Comparison of ENCODE assay signal across 8 cellular contexts in the genomic region with DNA sequence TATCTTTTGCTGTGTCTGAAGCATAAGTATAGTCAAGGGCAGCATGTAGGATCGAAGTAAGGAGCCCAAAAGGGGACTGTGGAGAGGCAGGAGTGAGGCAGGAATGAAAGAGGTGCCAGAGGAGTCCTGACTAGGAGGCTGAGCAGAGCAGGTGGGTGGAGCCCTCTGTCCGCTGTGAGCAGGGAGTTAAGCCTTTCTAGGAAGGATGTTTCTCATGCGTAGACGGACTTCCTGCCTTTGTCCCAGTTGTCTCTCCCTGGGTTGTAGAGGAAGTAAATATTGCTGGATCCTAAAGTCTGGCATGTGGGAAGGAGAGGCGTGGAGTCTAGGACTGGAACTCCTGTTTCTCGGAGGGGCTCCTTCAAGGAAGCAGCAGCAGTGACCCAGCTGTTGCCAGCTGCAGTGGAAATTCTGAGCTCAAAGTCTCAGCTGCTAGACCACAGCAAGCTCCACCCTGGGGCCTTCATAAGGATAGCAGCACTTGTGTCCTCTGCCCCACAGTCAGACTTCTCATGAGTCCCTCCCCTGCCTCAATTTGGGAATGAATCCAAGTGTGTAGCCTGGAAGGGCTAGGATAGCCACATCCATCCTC. TPM values are rescaled to one million over a fixed set of nuclear protein-coding genes. Genes with fewer than 3 reads are reported as not detected.
A peak's percentile ranks its signal among the peaks of the same experiment; 100 is the strongest.
DNase-seq lines count a peak whose midpoint lies in the region; ATAC-seq and TF ChIP-seq lines count a peak whose summit lies in the region.

No MANE protein-coding gene starts in this region.

- H3K36me3 Mint-ChIP-seq in CD4-positive, alpha-beta T cell (ENCODE audit: low read depth) = no peaks in the 10 kb centered on the region
- peaks cover 5% of the 10 kb centered on the region for H3K36me3 Mint-ChIP-seq in central memory CD8-positive, alpha-beta T cell (ENCODE audit: insufficient read depth)

- peaks cover 27% of the 10 kb centered on the region for H3K4me1 Mint-ChIP-seq in CD4-positive, alpha-beta T cell (ENCODE audit: low read depth)
- H3K4me1 Mint-ChIP-seq in central memory CD8-positive, alpha-beta T cell = peaks cover 16% of the 10 kb centered on the region

- H3K9me3 ChIP-seq in CD4-positive, alpha-beta T cell (ENCODE audit: control insufficient read depth, low read length) = no peaks in the 10 kb centered on the region

- CTCF ChIA-PET in CD4-positive, alpha-beta T cell (lab: Charles Lee) = no interaction called here

- H3K27ac ChIP-seq in CD4-positive, alpha-beta T cell (ENCODE audit: low read depth, low read length) = no peak overlapping the region

- DNase-seq in CD4-positive, alpha-beta T cell = peak in 3 of 10 experiments; percentile 1 to 3 (median 2)
- DNase-seq in RPMI8226 (peak; percentile 46), left colon (peak; percentile 73 to 82), cerebellar nuclear complex (lab: John Stamatoyannopoulos, UW) (no peak)
- DNase-seq in central memory CD8-positive, alpha-beta T cell (ENCODE audit: low spot score in 2 of 2) = no peak
- DNase-seq in stimulated activated CD4-positive, alpha-beta T cell treated with anti-CD3 and anti-CD28 coated beads, TNF-alpha, amount 100 ng/mL, for 24 hours (ENCODE audit: low read depth in 3 of 3) = peak in 2 of 3 experiments; percentile 11 to 28

- no peaks in the 10 kb centered on the region for H3K27me3 ChIP-seq in CD4-positive, alpha-beta T cell (ENCODE audit: control insufficient read depth, insufficient read depth, low read length)

- no peak for TF ChIP-seq CTCF in CD4-positive, alpha-beta T cell (IDR thresholded peaks at IDR 0.05)

- ATAC-seq in CD4-positive, alpha-beta T cell (ENCODE audit: poor library complexity) = peak; percentile 27
- ATAC-seq in GM21825 (IDR thresholded peaks at IDR 0.05; ENCODE audit: unreplicated experiment) (peak; percentile 75), left colon (peak; percentile 98), HG03457 (IDR thresholded peaks at IDR 0.05; ENCODE audit: unreplicated experiment) (no peak)
- ATAC-seq in central memory CD8-positive, alpha-beta T cell (replicated peaks; ENCODE audit: extremely low read depth, poor library complexity, severe bottlenecking) = peak; percentile 36

- no peaks in the 10 kb centered on the region for H3K9me3 Mint-ChIP-seq in CD4-positive, alpha-beta T cell
- H3K9me3 Mint-ChIP-seq in central memory CD8-positive, alpha-beta T cell = no peaks in the 10 kb centered on the region

- POLR2A ChIA-PET in CD4-positive, alpha-beta T cell (lab: Charles Lee) = interaction anchor here (0.6 to 0.8 kb wide), 2 partner anchors 157 to 567 kb away, joined by 3 read pairs; no protein-coding TSS in a partner anchor

- H3K27ac Mint-ChIP-seq in CD4-positive, alpha-beta T cell = peak overlapping the region; percentile 41
- peak overlapping the region; percentile 67 for H3K27ac Mint-ChIP-seq in central memory CD8-positive, alpha-beta T cell (ENCODE audit: low read depth)

- no peaks in the 10 kb centered on the region for H3K27me3 Mint-ChIP-seq in CD4-positive, alpha-beta T cell
- H3K27me3 Mint-ChIP-seq in central memory CD8-positive, alpha-beta T cell = no peaks in the 10 kb centered on the region

- H3K4me3 Mint-ChIP-seq in CD4-positive, alpha-beta T cell = peak overlapping the region; percentile 14
- H3K4me3 Mint-ChIP-seq in central memory CD8-positive, alpha-beta T cell = peak overlapping the region; percentile 33

- intact Hi-C loops in CD4-positive, alpha-beta T cell (cut with DNase I, micrococcal nuclease) = no loop called here
- intact Hi-C loops in left colon (cut with DNase I, micrococcal nuclease) = no loop called here

RNA-seq across cellular contexts. Expression of gene RBMS2, which starts 44.0 kb away (rescaled TPM):
- total RNA-seq in CD4-positive, alpha-beta T cell = 10 to 100 TPM in 1 of 2 experiments, 1 to 10 TPM in 1; 5.1 to 10.8 TPM
- 10 to 100 TPM; 33.9 to 40.2 TPM for total RNA-seq in left colon

Comparison
In these comparisons a context has a peak if more than half of its experiments do, and no peak if none do; other contexts are left out.
1. DNase-seq: peak in RPMI8226 (single experiment), left colon (2 of 2) and stimulated activated CD4-positive, alpha-beta T cell treated with anti-CD3 and anti-CD28 coated beads, TNF-alpha, amount 100 ng/mL, for 24 hours (2 of 3); none in central memory CD8-positive, alpha-beta T cell (0 of 2) and cerebellar nuclear complex (0 of 2).